ENCODE assay signal across 3 cellular contexts in genomic region chr11:61309141-61309540, GRCh38.
"Had no signal": no experiment of that assay in that cellular context is flagged by ENCODE, and none has a peak within 500 bp of the region (broad histone marks: within the 10 kb centered on the region; RNA-seq: fewer than 3 reads in every experiment).

No MANE protein-coding gene starts in this region.

- DNase-seq: GDM1, GF-D8 had no signal

- ATAC-seq: GM12878 had no signal
